In genomic region chr13:60990032-60990733, GRCh38 we compare ENCODE assay signal across 1 cellular context.
TF ChIP-seq lines count a peak whose summit lies in the region.

No MANE protein-coding gene starts in this region.

TF ChIP-seq in WTC11, 78 proteins besides CTCF, POLR2A, EP300 and RAD21:
- TF ChIP-seq, protein P1, sequence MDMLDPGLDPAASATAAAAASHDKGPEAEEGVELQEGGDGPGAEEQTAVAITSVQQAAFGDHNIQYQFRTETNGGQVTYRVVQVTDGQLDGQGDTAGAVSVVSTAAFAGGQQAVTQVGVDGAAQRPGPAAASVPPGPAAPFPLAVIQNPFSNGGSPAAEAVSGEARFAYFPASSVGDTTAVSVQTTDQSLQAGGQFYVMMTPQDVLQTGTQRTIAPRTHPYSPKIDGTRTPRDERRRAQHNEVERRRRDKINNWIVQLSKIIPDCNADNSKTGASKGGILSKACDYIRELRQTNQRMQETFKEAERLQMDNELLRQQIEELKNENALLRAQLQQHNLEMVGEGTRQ (CRISPR knock-in tag; IDR thresholded peaks at IDR 0.05): no peak
